9 cellular contexts compared by ENCODE assay signal in the genomic region with DNA sequence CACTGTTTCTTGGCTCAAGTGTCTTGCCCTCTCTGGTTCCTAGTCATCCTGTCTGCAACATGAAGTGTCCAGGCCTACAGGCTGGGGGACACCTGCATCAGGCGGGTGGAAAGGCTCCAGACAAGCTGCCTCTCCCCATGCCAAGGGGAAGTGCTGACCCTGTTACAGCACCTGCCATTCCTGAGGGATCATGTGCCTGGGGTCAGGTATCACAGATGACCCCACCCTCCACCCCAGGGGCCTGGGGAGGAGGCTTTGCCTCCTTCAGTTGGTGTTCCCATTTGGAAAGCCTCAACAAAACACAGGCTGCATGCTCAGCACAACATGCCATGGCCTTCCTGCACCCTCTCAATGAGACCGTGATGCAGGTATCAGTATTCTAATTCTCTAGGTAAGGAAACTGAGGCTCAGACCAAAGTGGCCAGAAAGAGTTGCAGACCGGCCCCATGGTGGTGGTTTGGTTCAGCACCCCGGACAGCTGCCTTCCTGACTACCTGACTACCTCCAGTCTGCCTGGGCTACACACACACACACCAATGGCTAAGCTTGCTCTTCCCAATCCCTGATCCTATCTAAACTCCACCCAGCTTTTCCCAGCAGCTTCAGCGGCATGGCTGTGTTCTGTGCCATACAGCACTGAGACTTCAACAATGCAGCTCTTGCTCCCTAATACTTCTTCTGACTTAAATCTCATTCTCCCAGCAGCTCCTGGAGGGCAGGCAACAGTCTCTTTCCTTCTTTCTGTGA.
A peak's percentile ranks its signal among the peaks of the same experiment; 100 is the strongest.
DNase-seq lines count a peak whose midpoint lies in the region; ATAC-seq and TF ChIP-seq lines count a peak whose summit lies in the region.
"Had no signal": no experiment of that assay in that cellular context is flagged by ENCODE, and none has a peak within 500 bp of the region (broad histone marks: within the 10 kb centered on the region; RNA-seq: fewer than 3 reads in every experiment).

No MANE protein-coding gene starts in this region.

- H3K27ac Mint-ChIP-seq in activated CD8-positive, alpha-beta T cell treated with anti-CD3 and anti-CD28 coated beads for 36 hours, result no peak overlapping the region
- H3K27ac Mint-ChIP-seq in activated T-cell treated with anti-CD3 and anti-CD28 coated beads, Interleukin-2, amount 50 U/mL, for 24 hours, result no peak overlapping the region
- H3K27ac Mint-ChIP-seq: T-helper 1 cell treated with Interleukin-12 subunit alpha and Interleukin-12 subunit beta and Interleukin-4 antibody, amounts not matched to agents 30 μg/mL and 1 μg/mL, for 36 hours had no signal

- no peaks in the 10 kb centered on the region for H3K36me3 ChIP-seq in kidney epithelial cell (ENCODE audit: control insufficient read depth, insufficient read depth, low read length)

- CTCF ChIA-PET in activated CD8-positive, alpha-beta T cell treated with anti-CD3 and anti-CD28 coated beads for 36 hours (lab: Charles Lee), result no interaction called here

- H3K4me3 ChIP-seq in kidney epithelial cell (ENCODE audit: low read depth, low read length), result no peak overlapping the region

- H3K4me1 Mint-ChIP-seq in activated CD8-positive, alpha-beta T cell treated with anti-CD3 and anti-CD28 coated beads for 36 hours (ENCODE audit: low read depth), result no peaks in the 10 kb centered on the region
- H3K4me1 Mint-ChIP-seq in activated T-cell treated with anti-CD3 and anti-CD28 coated beads, Interleukin-2, amount 50 U/mL, for 24 hours (ENCODE audit: low read depth), result no peaks in the 10 kb centered on the region

- H3K4me3 Mint-ChIP-seq in activated CD8-positive, alpha-beta T cell treated with anti-CD3 and anti-CD28 coated beads for 36 hours, result no peak overlapping the region
- H3K4me3 Mint-ChIP-seq in activated T-cell treated with anti-CD3 and anti-CD28 coated beads, Interleukin-2, amount 50 U/mL, for 24 hours, result no peak overlapping the region
- H3K4me3 Mint-ChIP-seq: T-helper 1 cell treated with Interleukin-12 subunit alpha and Interleukin-12 subunit beta and Interleukin-4 antibody, amounts not matched to agents 30 μg/mL and 1 μg/mL, for 36 hours had no signal

- H3K27me3 Mint-ChIP-seq in activated CD8-positive, alpha-beta T cell treated with anti-CD3 and anti-CD28 coated beads for 36 hours, result peaks cover 4% of the 10 kb centered on the region
- H3K27me3 Mint-ChIP-seq in activated T-cell treated with anti-CD3 and anti-CD28 coated beads, Interleukin-2, amount 50 U/mL, for 24 hours, result peaks cover 7% of the 10 kb centered on the region

- H3K36me3 Mint-ChIP-seq in activated CD8-positive, alpha-beta T cell treated with anti-CD3 and anti-CD28 coated beads for 36 hours (ENCODE audit: low read depth), result no peaks in the 10 kb centered on the region
- no peaks in the 10 kb centered on the region for H3K36me3 Mint-ChIP-seq in activated T-cell treated with anti-CD3 and anti-CD28 coated beads, Interleukin-2, amount 50 U/mL, for 24 hours (ENCODE audit: low read depth)

- DNase-seq in Daoy (ENCODE audit: low read depth) (peak; percentile 33), HuH-7 (ENCODE audit: low spot score) (peak; percentile 86), kidney epithelial cell (ENCODE audit: low read depth) (peak; percentile 14), NCI-H1930 (lab: John Stamatoyannopoulos, UW) (no peak), NCI-H146 (lab: John Stamatoyannopoulos, UW) (no peak)
- DNase-seq in activated CD8-positive, alpha-beta T cell treated with anti-CD3 and anti-CD28 coated beads for 36 hours, result peak; percentile 49
- DNase-seq in activated T-cell treated with anti-CD3 and anti-CD28 coated beads, Interleukin-2, amount 50 U/mL, for 24 hours, result no peak

- H3K9me3 Mint-ChIP-seq in activated CD8-positive, alpha-beta T cell treated with anti-CD3 and anti-CD28 coated beads for 36 hours, result no peaks in the 10 kb centered on the region
- H3K9me3 Mint-ChIP-seq in activated T-cell treated with anti-CD3 and anti-CD28 coated beads, Interleukin-2, amount 50 U/mL, for 24 hours, result no peaks in the 10 kb centered on the region
- H3K9me3 Mint-ChIP-seq: T-helper 1 cell treated with Interleukin-12 subunit alpha and Interleukin-12 subunit beta and Interleukin-4 antibody, amounts not matched to agents 30 μg/mL and 1 μg/mL, for 36 hours had no signal

- intact Hi-C loops in activated CD8-positive, alpha-beta T cell treated with anti-CD3 and anti-CD28 coated beads for 36 hours (cut with micrococcal nuclease), result no loop called here

- no peak for ATAC-seq in activated CD8-positive, alpha-beta T cell treated with anti-CD3 and anti-CD28 coated beads for 36 hours
- ATAC-seq in GM18909 (IDR thresholded peaks at IDR 0.05; ENCODE audit: poor library complexity, unreplicated experiment), result no peak

- no peak for TF ChIP-seq CTCF in activated CD8-positive, alpha-beta T cell treated with anti-CD3 and anti-CD28 coated beads for 36 hours (IDR thresholded peaks at IDR 0.05)
- TF ChIP-seq CTCF in kidney epithelial cell (IDR thresholded peaks at IDR 0.05; ENCODE audit: insufficient read depth, low read length, poor library complexity, severe bottlenecking), result no peak

- POLR2A ChIA-PET in activated CD8-positive, alpha-beta T cell treated with anti-CD3 and anti-CD28 coated beads for 36 hours (lab: Charles Lee), result no interaction called here

- H3K27me3 ChIP-seq in kidney epithelial cell (ENCODE audit: control insufficient read depth, insufficient read depth, low read length), result peaks cover 7% of the 10 kb centered on the region

Comparison
In these comparisons a context has a peak if more than half of its experiments do, and no peak if none do; other contexts are left out.
1. DNase-seq: peak in Daoy (single experiment), HuH-7 (single experiment), activated CD8-positive, alpha-beta T cell treated with anti-CD3 and anti-CD28 coated beads for 36 hours (single experiment) and kidney epithelial cell (single experiment); none in activated T-cell treated with anti-CD3 and anti-CD28 coated beads, Interleukin-2, amount 50 U/mL, for 24 hours (single experiment), NCI-H1930 (0 of 2) and NCI-H146 (single experiment).